In the genomic region with DNA sequence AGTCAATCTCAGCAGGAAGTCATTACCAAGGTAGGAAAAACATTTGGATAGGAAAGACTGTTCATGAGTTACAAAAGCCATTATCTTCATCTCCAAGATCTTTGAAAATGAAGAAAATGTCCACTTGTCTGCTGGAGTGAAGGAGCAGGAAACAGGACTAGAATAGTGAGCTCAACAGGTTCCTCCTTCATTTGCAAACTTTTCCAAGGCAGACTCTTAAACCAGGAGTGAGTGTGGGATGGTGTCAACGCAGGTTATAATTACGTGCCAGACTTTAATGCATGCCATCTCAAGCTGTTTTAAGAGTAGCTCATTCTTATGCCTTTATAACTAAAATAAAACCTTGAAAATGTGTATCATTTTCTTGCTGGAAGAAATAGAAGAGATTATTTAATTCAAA, we compare ENCODE assay signal across 11 cellular contexts. TPM values are rescaled to one million over a fixed set of nuclear protein-coding genes. Genes with fewer than 3 reads are reported as not detected.
"Had no signal": no experiment of that assay in that cellular context is flagged by ENCODE, and none has a peak within 500 bp of the region (broad histone marks: within the 10 kb centered on the region; RNA-seq: fewer than 3 reads in every experiment).

No MANE protein-coding gene starts in this region.

- H3K36me3 ChIP-seq: HAP-1 had no signal

- H3K4me1 ChIP-seq: HAP-1 had no signal

- DNase-seq: GOT3, H7, H9, HCEC 1CT, HFFc6 had no signal

- H3K9me3 ChIP-seq: HAP-1 had no signal

- ATAC-seq: GM23338, HCT116 had no signal

- H3K4me3 ChIP-seq: GM23248, GM23338, HAP-1 had no signal

- H3K27ac ChIP-seq: GM23248 had no signal

RNA-seq across cellular contexts. Expression of a gene that starts 3.4 kb away (rescaled TPM):
- total RNA-seq: GM23248, GM23338, H1, H4, H9, HFFc6 had no signal
